ENCODE assay signal across 8 cellular contexts in genomic region chr4:158722291-158722916, GRCh38. TPM values are rescaled to one million over a fixed set of nuclear protein-coding genes. Genes with fewer than 3 reads are reported as not detected.
DNase-seq lines count a peak whose midpoint lies in the region; ATAC-seq and TF ChIP-seq lines count a peak whose summit lies in the region.

No MANE protein-coding gene starts in this region.

- peak; percentile 20 for ATAC-seq in HG03378 (IDR thresholded peaks at IDR 0.05; ENCODE audit: unreplicated experiment)

- intact Hi-C loops in testis (cut with DNase I; ENCODE audit: low total_unique reads) = no loop called here

- no peaks in the 10 kb centered on the region for H4K20me1 ChIP-seq in SK-N-SH (ENCODE audit: insufficient read depth)

- 5% methylated on average over 16 of the region's 16 CpGs for WGBS in SK-N-SH (ENCODE audit: low lambda C conversion rate)
- 7 to 14% methylated on average over 16 of the region's 16 CpGs for WGBS in testis, 2 donors

- TF ChIP-seq EP300 in SK-N-SH (IDR thresholded peaks at IDR 0.05; ENCODE audit: borderline replicate concordance in 1 of 2, low read depth in 1 of 2, low read length in 1 of 2) = no peak

- H3K36me3 ChIP-seq in SK-N-SH (replicated peaks in 1 of 2; ENCODE audit: control insufficient read depth in 1 of 2, insufficient read depth in 2 of 2, low read length in 1 of 2) (peaks cover 34 to 37% of the 10 kb centered on the region in 2 experiments), testis (ENCODE audit: low read depth, missing control alignments) (no peaks in the 10 kb centered on the region)

- H3K27ac ChIP-seq in SK-N-SH (ENCODE audit: low read depth in 2 of 2, low read length in 1 of 2) (peak overlapping the region; percentile 92 to 93), testis (peak overlapping the region; percentile 92 to 96)

- peak; percentile 6 to 21 for DNase-seq in stimulated activated CD4-positive, alpha-beta T cell treated with anti-CD3 and anti-CD28 coated beads, Interleukin-2, amount 100 ng/mL, for 24 hours
- no peak for DNase-seq in stimulated activated CD4-positive, alpha-beta T cell treated with anti-CD3 and anti-CD28 coated beads, Interleukin-4, amount 100 ng/mL, for 1 hour
- peak; percentile 52 for DNase-seq in SK-N-SH
- DNase-seq in ecto neural progenitor cell (ENCODE audit: low spot score) = peak; percentile 46
- peak; percentile 46 to 54 for DNase-seq in lung microvascular endothelial cell (ENCODE audit: low read depth in 2 of 2)
- DNase-seq in testis = peak; percentile 26
- DNase-seq in GOT3 (lab: John Stamatoyannopoulos, UW) = no peak

- peak overlapping the region; percentile 93 for H3K9ac ChIP-seq in SK-N-SH

- TF ChIP-seq RAD21 in SK-N-SH (IDR thresholded peaks at IDR 0.05; ENCODE audit: low read length) = no peak

- CTCF ChIA-PET in SK-N-SH (lab: Yijun Ruan, JAX) = interaction anchor here (1.1 kb wide), 1 partner anchor 129 kb away, joined by 3 read pairs; no protein-coding TSS in a partner anchor

- TF ChIP-seq POLR2A in testis (IDR thresholded peaks at IDR 0.05) = no peak

- peaks cover 0 to 5% of the 10 kb centered on the region in 2 experiments; a peak in 3 of 4 replicates for H3K4me1 ChIP-seq in SK-N-SH (ENCODE audit: control insufficient read depth in 1 of 2, insufficient read depth in 2 of 2, low read depth in 1 of 2, low read length in 1 of 2)
- peaks cover 6% of the 10 kb centered on the region for H3K4me1 ChIP-seq in testis

- peak overlapping the region; percentile 96 to 99 for H3K4me3 ChIP-seq in SK-N-SH (ENCODE audit: low read depth in 2 of 2, low read length in 1 of 2)
- peak overlapping the region; percentile 81 to 89 for H3K4me3 ChIP-seq in testis

- peaks cover 5% of the 10 kb centered on the region for H3F3A ChIP-seq in SK-N-SH (replicated peaks; ENCODE audit: insufficient read depth)

- H3K9me3 ChIP-seq in SK-N-SH (no peaks in the 10 kb centered on the region), testis (no peaks in the 10 kb centered on the region)

- no peaks in the 10 kb centered on the region for H3K9me2 ChIP-seq in SK-N-SH

- peak overlapping the region; percentile 92 for H2AFZ ChIP-seq in SK-N-SH (ENCODE audit: low read depth)

- peak overlapping the region; percentile 79 for H3K4me2 ChIP-seq in SK-N-SH

- no peaks in the 10 kb centered on the region for H3K27me3 ChIP-seq in SK-N-SH (ENCODE audit: insufficient read depth)
- H3K27me3 ChIP-seq in testis = no peaks in the 10 kb centered on the region

- peaks cover 34% of the 10 kb centered on the region for H3K79me2 ChIP-seq in SK-N-SH (ENCODE audit: insufficient read depth)

- POLR2A ChIA-PET in SK-N-SH (lab: Yijun Ruan, JAX) = no interaction called here

- no peak for TF ChIP-seq CTCF in SK-N-SH (IDR thresholded peaks at IDR 0.05)
- no peak for TF ChIP-seq CTCF in testis (IDR thresholded peaks at IDR 0.05)

TF ChIP-seq in SK-N-SH, 30 proteins besides CTCF, POLR2A, EP300 and RAD21:
- peak; percentile 96 for TF ChIP-seq MXI1 (IDR thresholded peaks at IDR 0.05; ENCODE audit: low read depth, low read length)
- peak; percentile 64; the same call in 1 of the 2 replicates for TF ChIP-seq MAX (IDR thresholded peaks at IDR 0.05; ENCODE audit: low read depth)
- no peak for TF ChIP-seq RFX5 (IDR thresholded peaks at IDR 0.05; ENCODE audit: low read length)

RNA-seq across cellular contexts. Expression of gene PPID, which starts 0.8 kb away (rescaled TPM):
- polyA plus RNA-seq in SK-N-SH (2012; rRNA removed) (13.2 and 20.2 TPM in 2 replicates), testis (ENCODE audit: insufficient read depth, low read depth, low replicate concordance) (43.7 TPM)
- 27.0 and 33.1 TPM in 2 replicates for polyA plus RNA-seq in SK-N-SH (2012; cell fraction: cytosol; rRNA removed)
- polyA plus RNA-seq in SK-N-SH (2012; cell fraction: nucleus; rRNA removed) = 10.9 and 15.9 TPM in 2 replicates
- total RNA-seq in lung microvascular endothelial cell (13.9 and 15.9 TPM in 2 replicates), testis (10 to 100 TPM; 25.1 to 27.5 TPM)

RNA-seq across cellular contexts. Expression of gene FNIP2, which starts 46.4 kb away (rescaled TPM):
- 0.97 and 1.6 TPM in 2 replicates for polyA plus RNA-seq in SK-N-SH (2012; rRNA removed)
- polyA plus RNA-seq in SK-N-SH (2012; cell fraction: cytosol; rRNA removed) = 1.2 and 1.8 TPM in 2 replicates
- 1.5 and 2.4 TPM in 2 replicates for polyA plus RNA-seq in SK-N-SH (2012; cell fraction: nucleus; rRNA removed)
- 21.6 and 42.3 TPM in 2 replicates for total RNA-seq in lung microvascular endothelial cell
- 10 to 100 TPM; 25.0 to 28.4 TPM for total RNA-seq in testis
- 23.5 TPM for polyA plus RNA-seq in testis (ENCODE audit: insufficient read depth, low read depth, low replicate concordance)

RNA-seq across cellular contexts. Expression of gene ETFDH, which starts 50.3 kb away (rescaled TPM):
- 12.1 and 15.7 TPM in 2 replicates for polyA plus RNA-seq in SK-N-SH (2012; rRNA removed)
- 13.7 and 17.7 TPM in 2 replicates for polyA plus RNA-seq in SK-N-SH (2012; cell fraction: cytosol; rRNA removed)
- 21.1 and 29.0 TPM in 2 replicates for polyA plus RNA-seq in SK-N-SH (2012; cell fraction: nucleus; rRNA removed)
- 9.8 and 12.3 TPM in 2 replicates for total RNA-seq in lung microvascular endothelial cell
- 10 to 100 TPM; 29.0 to 37.8 TPM for total RNA-seq in testis
- polyA plus RNA-seq in testis (ENCODE audit: insufficient read depth, low read depth, low replicate concordance) = 26.0 TPM

RNA-seq across cellular contexts. Expression of gene C4orf46, which starts 50.7 kb away (rescaled TPM):
- polyA plus RNA-seq in SK-N-SH (2012; rRNA removed) (7.0 and 7.1 TPM in 2 replicates), testis (ENCODE audit: insufficient read depth, low read depth, low replicate concordance) (36.0 TPM)
- polyA plus RNA-seq in SK-N-SH (2012; cell fraction: cytosol; rRNA removed) = 10.5 and 11.0 TPM in 2 replicates
- polyA plus RNA-seq in SK-N-SH (2012; cell fraction: nucleus; rRNA removed) = 2.7 and 6.4 TPM in 2 replicates
- total RNA-seq in lung microvascular endothelial cell (4.4 and 6.5 TPM in 2 replicates), testis (10 to 100 TPM; 14.7 to 20.2 TPM)

Comparison
In these comparisons a context has a peak if more than half of its experiments do, and no peak if none do; other contexts are left out.
1. DNase-seq: peak in stimulated activated CD4-positive, alpha-beta T cell treated with anti-CD3 and anti-CD28 coated beads, Interleukin-2, amount 100 ng/mL, for 24 hours (2 of 2), SK-N-SH (single experiment), ecto neural progenitor cell (single experiment), lung microvascular endothelial cell (2 of 2) and testis (single experiment); none in stimulated activated CD4-positive, alpha-beta T cell treated with anti-CD3 and anti-CD28 coated beads, Interleukin-4, amount 100 ng/mL, for 1 hour (single experiment) and GOT3 (single experiment).